ENCODE assay signal across 1 cellular context in the genomic region with DNA sequence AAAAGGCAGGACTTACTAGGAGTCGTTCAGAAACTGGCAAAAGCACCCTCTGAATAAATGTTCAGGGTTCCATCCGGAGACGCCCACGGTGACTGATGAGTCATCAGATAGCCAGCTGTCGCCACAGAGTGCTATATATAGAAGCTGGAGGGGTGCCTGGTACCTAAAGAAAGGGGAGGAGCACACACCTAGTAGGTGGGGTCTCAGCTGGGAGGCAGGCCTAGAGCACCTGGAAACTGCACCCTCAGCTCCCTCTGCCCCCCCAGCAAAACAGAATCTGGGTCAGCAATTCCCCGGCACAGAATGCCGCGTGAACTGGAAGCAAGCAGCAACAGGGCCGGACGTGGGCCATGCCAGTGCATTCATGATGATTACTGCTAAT.
A peak's percentile ranks its signal among the peaks of the same experiment; 100 is the strongest.
TF ChIP-seq lines count a peak whose summit lies in the region.

No MANE protein-coding gene starts in this region.

TF ChIP-seq in K562, 482 proteins besides CTCF, POLR2A, EP300 and RAD21 (continued from another document and continues in another):
- TF ChIP-seq SAP30 (IDR thresholded peaks at IDR 0.05; ENCODE audit: borderline replicate concordance, insufficient read depth, low read depth, low read length, poor library complexity, severe bottlenecking) (no peak), CBX2 (IDR thresholded peaks at IDR 0.05; ENCODE audit: insufficient read depth, low read length, poor library complexity, severe bottlenecking) (no peak), MAFF (IDR thresholded peaks at IDR 0.05; ENCODE audit: low read length) (peak; percentile 65; the same call in 1 of the 2 replicates), ARID1B (IDR thresholded peaks at IDR 0.05) (peak; percentile 81), NFYB (IDR thresholded peaks at IDR 0.05; ENCODE audit: extremely low read depth, insufficient read length) (no peak), ZFPM2 (CRISPR knock-in tag; IDR thresholded peaks at IDR 0.05) (no peak), POU5F1 (IDR thresholded peaks at IDR 0.05; ENCODE audit: borderline replicate concordance, low read depth, low read length, partially characterized antibody) (no peak), SUPT5H (IDR thresholded peaks at IDR 0.05) (no peak), YBX1 (IDR thresholded peaks at IDR 0.05) (no peak), ZEB2 (IDR thresholded peaks at IDR 0.05) (peak; percentile 71; the same call in 1 of the 2 replicates), ZNF436 (CRISPR knock-in tag; IDR thresholded peaks at IDR 0.05) (no peak), TAF7 (tag; IDR thresholded peaks at IDR 0.05) (no peak), RFX7 (CRISPR knock-in tag; IDR thresholded peaks at IDR 0.05) (no peak), ZNF224 (CRISPR knock-in tag; IDR thresholded peaks at IDR 0.05) (no peak), SAFB (IDR thresholded peaks at IDR 0.05; ENCODE audit: borderline replicate concordance, low read depth, low read length) (no peak), ZNF133 (CRISPR knock-in tag; IDR thresholded peaks at IDR 0.05) (no peak), TCF3 (CRISPR knock-in tag; IDR thresholded peaks at IDR 0.05) (peak; percentile 70), NBN (IDR thresholded peaks at IDR 0.05; ENCODE audit: low read depth) (no peak), SMARCA4 (IDR thresholded peaks at IDR 0.05) (peak; percentile 69), E2F3 (CRISPR knock-in tag; IDR thresholded peaks at IDR 0.05) (no peak), NCOA6 (IDR thresholded peaks at IDR 0.05) (no peak), HNRNPH1 (optimal IDR thresholded peaks at IDR 0.05; ENCODE audit: low read depth, low read length) (no peak), LCOR (CRISPR knock-in tag; IDR thresholded peaks at IDR 0.05) (no peak), ZNF707 (CRISPR knock-in tag; conservative IDR thresholded peaks at IDR 0.05) (no peak), NR4A1 (CRISPR knock-in tag; IDR thresholded peaks at IDR 0.05) (no peak), NR4A1 (tag; IDR thresholded peaks at IDR 0.05) (no peak), PHF8 (IDR thresholded peaks at IDR 0.05; ENCODE audit: borderline replicate concordance, low read length) (no peak), SMAD1 (IDR thresholded peaks at IDR 0.05; ENCODE audit: low read depth, low read length, partially characterized antibody) (no peak), ZNF507 (tag; conservative IDR thresholded peaks at IDR 0.05) (no peak), MAZ (CRISPR knock-in tag; conservative IDR thresholded peaks at IDR 0.05 in 1 of 2, IDR thresholded peaks at IDR 0.05 in 1 of 2) (no peak)
- TF ChIP-seq, protein P1, sequence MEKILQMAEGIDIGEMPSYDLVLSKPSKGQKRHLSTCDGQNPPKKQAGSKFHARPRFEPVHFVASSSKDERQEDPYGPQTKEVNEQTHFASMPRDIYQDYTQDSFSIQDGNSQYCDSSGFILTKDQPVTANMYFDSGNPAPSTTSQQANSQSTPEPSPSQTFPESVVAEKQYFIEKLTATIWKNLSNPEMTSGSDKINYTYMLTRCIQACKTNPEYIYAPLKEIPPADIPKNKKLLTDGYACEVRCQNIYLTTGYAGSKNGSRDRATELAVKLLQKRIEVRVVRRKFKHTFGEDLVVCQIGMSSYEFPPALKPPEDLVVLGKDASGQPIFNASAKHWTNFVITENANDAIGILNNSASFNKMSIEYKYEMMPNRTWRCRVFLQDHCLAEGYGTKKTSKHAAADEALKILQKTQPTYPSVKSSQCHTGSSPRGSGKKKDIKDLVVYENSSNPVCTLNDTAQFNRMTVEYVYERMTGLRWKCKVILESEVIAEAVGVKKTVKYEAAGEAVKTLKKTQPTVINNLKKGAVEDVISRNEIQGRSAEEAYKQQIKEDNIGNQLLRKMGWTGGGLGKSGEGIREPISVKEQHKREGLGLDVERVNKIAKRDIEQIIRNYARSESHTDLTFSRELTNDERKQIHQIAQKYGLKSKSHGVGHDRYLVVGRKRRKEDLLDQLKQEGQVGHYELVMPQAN (IDR thresholded peaks at IDR 0.05; ENCODE audit: borderline replicate concordance) = no peak
- TF ChIP-seq, protein P2, sequence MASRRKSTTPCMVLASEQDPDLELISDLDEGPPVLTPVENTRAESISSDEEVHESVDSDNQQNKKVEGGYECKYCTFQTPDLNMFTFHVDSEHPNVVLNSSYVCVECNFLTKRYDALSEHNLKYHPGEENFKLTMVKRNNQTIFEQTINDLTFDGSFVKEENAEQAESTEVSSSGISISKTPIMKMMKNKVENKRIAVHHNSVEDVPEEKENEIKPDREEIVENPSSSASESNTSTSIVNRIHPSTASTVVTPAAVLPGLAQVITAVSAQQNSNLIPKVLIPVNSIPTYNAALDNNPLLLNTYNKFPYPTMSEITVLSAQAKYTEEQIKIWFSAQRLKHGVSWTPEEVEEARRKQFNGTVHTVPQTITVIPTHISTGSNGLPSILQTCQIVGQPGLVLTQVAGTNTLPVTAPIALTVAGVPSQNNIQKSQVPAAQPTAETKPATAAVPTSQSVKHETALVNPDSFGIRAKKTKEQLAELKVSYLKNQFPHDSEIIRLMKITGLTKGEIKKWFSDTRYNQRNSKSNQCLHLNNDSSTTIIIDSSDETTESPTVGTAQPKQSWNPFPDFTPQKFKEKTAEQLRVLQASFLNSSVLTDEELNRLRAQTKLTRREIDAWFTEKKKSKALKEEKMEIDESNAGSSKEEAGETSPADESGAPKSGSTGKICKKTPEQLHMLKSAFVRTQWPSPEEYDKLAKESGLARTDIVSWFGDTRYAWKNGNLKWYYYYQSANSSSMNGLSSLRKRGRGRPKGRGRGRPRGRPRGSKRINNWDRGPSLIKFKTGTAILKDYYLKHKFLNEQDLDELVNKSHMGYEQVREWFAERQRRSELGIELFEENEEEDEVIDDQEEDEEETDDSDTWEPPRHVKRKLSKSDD (conservative IDR thresholded peaks at IDR 0.05; ENCODE audit: low read length) = no peak
- TF ChIP-seq, protein P3, sequence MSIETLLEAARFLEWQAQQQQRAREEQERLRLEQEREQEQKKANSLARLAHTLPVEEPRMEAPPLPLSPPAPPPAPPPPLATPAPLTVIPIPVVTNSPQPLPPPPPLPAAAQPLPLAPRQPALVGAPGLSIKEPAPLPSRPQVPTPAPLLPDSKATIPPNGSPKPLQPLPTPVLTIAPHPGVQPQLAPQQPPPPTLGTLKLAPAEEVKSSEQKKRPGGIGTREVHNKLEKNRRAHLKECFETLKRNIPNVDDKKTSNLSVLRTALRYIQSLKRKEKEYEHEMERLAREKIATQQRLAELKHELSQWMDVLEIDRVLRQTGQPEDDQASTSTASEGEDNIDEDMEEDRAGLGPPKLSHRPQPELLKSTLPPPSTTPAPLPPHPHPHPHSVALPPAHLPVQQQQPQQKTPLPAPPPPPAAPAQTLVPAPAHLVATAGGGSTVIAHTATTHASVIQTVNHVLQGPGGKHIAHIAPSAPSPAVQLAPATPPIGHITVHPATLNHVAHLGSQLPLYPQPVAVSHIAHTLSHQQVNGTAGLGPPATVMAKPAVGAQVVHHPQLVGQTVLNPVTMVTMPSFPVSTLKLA (conservative IDR thresholded peaks at IDR 0.05) = no peak
- TF ChIP-seq, protein P4, sequence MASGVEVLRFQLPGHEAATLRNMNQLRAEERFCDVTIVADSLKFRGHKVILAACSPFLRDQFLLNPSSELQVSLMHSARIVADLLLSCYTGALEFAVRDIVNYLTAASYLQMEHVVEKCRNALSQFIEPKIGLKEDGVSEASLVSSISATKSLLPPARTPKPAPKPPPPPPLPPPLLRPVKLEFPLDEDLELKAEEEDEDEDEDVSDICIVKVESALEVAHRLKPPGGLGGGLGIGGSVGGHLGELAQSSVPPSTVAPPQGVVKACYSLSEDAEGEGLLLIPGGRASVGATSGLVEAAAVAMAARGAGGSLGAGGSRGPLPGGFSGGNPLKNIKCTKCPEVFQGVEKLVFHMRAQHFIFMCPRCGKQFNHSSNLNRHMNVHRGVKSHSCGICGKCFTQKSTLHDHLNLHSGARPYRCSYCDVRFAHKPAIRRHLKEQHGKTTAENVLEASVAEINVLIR (CRISPR knock-in tag; IDR thresholded peaks at IDR 0.05) = no peak
- TF ChIP-seq, protein P5, sequence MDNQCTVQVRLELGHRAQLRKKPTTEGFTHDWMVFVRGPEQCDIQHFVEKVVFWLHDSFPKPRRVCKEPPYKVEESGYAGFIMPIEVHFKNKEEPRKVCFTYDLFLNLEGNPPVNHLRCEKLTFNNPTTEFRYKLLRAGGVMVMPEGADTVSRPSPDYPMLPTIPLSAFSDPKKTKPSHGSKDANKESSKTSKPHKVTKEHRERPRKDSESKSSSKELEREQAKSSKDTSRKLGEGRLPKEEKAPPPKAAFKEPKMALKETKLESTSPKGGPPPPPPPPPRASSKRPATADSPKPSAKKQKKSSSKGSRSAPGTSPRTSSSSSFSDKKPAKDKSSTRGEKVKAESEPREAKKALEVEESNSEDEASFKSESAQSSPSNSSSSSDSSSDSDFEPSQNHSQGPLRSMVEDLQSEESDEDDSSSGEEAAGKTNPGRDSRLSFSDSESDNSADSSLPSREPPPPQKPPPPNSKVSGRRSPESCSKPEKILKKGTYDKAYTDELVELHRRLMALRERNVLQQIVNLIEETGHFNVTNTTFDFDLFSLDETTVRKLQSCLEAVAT (IDR thresholded peaks at IDR 0.05) = no peak
- TF ChIP-seq, protein P6, sequence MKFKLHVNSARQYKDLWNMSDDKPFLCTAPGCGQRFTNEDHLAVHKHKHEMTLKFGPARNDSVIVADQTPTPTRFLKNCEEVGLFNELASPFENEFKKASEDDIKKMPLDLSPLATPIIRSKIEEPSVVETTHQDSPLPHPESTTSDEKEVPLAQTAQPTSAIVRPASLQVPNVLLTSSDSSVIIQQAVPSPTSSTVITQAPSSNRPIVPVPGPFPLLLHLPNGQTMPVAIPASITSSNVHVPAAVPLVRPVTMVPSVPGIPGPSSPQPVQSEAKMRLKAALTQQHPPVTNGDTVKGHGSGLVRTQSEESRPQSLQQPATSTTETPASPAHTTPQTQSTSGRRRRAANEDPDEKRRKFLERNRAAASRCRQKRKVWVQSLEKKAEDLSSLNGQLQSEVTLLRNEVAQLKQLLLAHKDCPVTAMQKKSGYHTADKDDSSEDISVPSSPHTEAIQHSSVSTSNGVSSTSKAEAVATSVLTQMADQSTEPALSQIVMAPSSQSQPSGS (CRISPR knock-in tag; IDR thresholded peaks at IDR 0.05) = no peak
- TF ChIP-seq, protein P7, sequence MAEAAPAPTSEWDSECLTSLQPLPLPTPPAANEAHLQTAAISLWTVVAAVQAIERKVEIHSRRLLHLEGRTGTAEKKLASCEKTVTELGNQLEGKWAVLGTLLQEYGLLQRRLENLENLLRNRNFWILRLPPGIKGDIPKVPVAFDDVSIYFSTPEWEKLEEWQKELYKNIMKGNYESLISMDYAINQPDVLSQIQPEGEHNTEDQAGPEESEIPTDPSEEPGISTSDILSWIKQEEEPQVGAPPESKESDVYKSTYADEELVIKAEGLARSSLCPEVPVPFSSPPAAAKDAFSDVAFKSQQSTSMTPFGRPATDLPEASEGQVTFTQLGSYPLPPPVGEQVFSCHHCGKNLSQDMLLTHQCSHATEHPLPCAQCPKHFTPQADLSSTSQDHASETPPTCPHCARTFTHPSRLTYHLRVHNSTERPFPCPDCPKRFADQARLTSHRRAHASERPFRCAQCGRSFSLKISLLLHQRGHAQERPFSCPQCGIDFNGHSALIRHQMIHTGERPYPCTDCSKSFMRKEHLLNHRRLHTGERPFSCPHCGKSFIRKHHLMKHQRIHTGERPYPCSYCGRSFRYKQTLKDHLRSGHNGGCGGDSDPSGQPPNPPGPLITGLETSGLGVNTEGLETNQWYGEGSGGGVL (CRISPR knock-in tag; IDR thresholded peaks at IDR 0.05) = no peak
- TF ChIP-seq, protein P8, sequence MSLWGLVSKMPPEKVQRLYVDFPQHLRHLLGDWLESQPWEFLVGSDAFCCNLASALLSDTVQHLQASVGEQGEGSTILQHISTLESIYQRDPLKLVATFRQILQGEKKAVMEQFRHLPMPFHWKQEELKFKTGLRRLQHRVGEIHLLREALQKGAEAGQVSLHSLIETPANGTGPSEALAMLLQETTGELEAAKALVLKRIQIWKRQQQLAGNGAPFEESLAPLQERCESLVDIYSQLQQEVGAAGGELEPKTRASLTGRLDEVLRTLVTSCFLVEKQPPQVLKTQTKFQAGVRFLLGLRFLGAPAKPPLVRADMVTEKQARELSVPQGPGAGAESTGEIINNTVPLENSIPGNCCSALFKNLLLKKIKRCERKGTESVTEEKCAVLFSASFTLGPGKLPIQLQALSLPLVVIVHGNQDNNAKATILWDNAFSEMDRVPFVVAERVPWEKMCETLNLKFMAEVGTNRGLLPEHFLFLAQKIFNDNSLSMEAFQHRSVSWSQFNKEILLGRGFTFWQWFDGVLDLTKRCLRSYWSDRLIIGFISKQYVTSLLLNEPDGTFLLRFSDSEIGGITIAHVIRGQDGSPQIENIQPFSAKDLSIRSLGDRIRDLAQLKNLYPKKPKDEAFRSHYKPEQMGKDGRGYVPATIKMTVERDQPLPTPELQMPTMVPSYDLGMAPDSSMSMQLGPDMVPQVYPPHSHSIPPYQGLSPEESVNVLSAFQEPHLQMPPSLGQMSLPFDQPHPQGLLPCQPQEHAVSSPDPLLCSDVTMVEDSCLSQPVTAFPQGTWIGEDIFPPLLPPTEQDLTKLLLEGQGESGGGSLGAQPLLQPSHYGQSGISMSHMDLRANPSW (CRISPR knock-in tag; IDR thresholded peaks at IDR 0.05) = no peak
- TF ChIP-seq, protein P9, sequence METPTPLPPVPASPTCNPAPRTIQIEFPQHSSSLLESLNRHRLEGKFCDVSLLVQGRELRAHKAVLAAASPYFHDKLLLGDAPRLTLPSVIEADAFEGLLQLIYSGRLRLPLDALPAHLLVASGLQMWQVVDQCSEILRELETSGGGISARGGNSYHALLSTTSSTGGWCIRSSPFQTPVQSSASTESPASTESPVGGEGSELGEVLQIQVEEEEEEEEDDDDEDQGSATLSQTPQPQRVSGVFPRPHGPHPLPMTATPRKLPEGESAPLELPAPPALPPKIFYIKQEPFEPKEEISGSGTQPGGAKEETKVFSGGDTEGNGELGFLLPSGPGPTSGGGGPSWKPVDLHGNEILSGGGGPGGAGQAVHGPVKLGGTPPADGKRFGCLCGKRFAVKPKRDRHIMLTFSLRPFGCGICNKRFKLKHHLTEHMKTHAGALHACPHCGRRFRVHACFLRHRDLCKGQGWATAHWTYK (CRISPR knock-in tag; IDR thresholded peaks at IDR 0.05) = no peak
- TF ChIP-seq, protein P10, sequence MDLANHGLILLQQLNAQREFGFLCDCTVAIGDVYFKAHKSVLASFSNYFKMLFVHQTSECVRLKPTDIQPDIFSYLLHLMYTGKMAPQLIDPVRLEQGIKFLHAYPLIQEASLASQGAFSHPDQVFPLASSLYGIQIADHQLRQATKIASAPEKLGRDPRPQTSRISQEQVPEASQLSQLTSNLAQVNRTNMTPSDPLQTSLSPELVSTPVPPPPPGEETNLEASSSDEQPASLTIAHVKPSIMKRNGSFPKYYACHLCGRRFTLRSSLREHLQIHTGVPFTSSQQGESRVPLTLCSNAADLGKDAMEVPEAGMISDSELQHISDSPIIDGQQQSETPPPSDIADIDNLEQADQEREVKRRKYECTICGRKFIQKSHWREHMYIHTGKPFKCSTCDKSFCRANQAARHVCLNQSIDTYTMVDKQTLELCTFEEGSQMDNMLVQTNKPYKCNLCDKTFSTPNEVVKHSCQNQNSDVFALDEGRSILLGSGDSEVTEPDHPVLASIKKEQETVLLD (IDR thresholded peaks at IDR 0.05) = no peak; the same call in 1 of the 2 replicates
- TF ChIP-seq, protein P11, sequence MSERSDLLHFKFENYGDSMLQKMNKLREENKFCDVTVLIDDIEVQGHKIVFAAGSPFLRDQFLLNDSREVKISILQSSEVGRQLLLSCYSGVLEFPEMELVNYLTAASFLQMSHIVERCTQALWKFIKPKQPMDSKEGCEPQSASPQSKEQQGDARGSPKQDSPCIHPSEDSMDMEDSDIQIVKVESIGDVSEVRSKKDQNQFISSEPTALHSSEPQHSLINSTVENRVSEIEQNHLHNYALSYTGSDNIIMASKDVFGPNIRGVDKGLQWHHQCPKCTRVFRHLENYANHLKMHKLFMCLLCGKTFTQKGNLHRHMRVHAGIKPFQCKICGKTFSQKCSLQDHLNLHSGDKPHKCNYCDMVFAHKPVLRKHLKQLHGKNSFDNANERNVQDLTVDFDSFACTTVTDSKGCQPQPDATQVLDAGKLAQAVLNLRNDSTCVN (CRISPR knock-in tag; IDR thresholded peaks at IDR 0.05) = no peak
